8 cellular contexts compared by ENCODE assay signal in genomic region chr20:47258745-47259695, GRCh38.
DNase-seq lines count a peak whose midpoint lies in the region; ATAC-seq, FAIRE-seq and TF ChIP-seq lines count a peak whose summit lies in the region.

No MANE protein-coding gene starts in this region.

- peaks cover 17 to 76% (median 51%) of the 10 kb centered on the region in 6 donors for H3K4me1 ChIP-seq in spleen
- H3K4me1 ChIP-seq in SK-N-SH (ENCODE audit: control insufficient read depth in 1 of 2, insufficient read depth in 2 of 2, low read depth in 1 of 2, low read length in 1 of 2) = peaks cover 6 to 21% of the 10 kb centered on the region in 2 experiments; a peak in 3 of 4 replicates

- no peak for DNase-seq in CD14-positive monocyte (ENCODE audit: low spot score)
- peak; percentile 91 for DNase-seq in SW480 (ENCODE audit: low spot score)
- DNase-seq in germinal center (ENCODE audit: low spot score) = peak; percentile 16
- DNase-seq in spleen = no peak
- DNase-seq in H54 (ENCODE audit: insufficient read length, low spot score) = no peak
- no peak for DNase-seq in SK-N-SH

- H3K9me3 Mint-ChIP-seq in CD14-positive monocyte = no peaks in the 10 kb centered on the region

- peaks cover 62% of the 10 kb centered on the region for H3K79me2 ChIP-seq in SK-N-SH (ENCODE audit: insufficient read depth)

- no peak overlapping the region for H3K4me2 ChIP-seq in SK-N-SH

- peaks cover 0 to 91% (median 24%) of the 10 kb centered on the region in 6 donors for H3K36me3 ChIP-seq in spleen
- H3K36me3 ChIP-seq in SK-N-SH (replicated peaks in 1 of 2; ENCODE audit: control insufficient read depth in 1 of 2, insufficient read depth in 2 of 2, low read length in 1 of 2) = peaks cover 10 to 33% of the 10 kb centered on the region in 2 experiments

- peak overlapping the region in 6 of 7 donors; percentile 4 to 76 (median 35) for H3K27ac Mint-ChIP-seq in CD14-positive monocyte

- H3K27ac ChIP-seq in spleen (peak overlapping the region; percentile 66 to 85 (median 78)), SK-N-SH (ENCODE audit: low read depth in 2 of 2, low read length in 1 of 2) (no peak overlapping the region; a peak in 1 of 4 replicates)

- ATAC-seq in GM21423 (IDR thresholded peaks at IDR 0.05; ENCODE audit: unreplicated experiment) = peak; percentile 52
- ATAC-seq in HG03280 (IDR thresholded peaks at IDR 0.05; ENCODE audit: unreplicated experiment) = no peak

- no peak for FAIRE-seq in H54 (lab: Jason Lieb, UNC)

- no peak overlapping the region for H3K4me3 Mint-ChIP-seq in CD14-positive monocyte

- H3K27me3 ChIP-seq in spleen (replicated peaks in 1 of 7) (no peaks in the 10 kb centered on the region), SK-N-SH (ENCODE audit: insufficient read depth) (no peaks in the 10 kb centered on the region)

- H2AFZ ChIP-seq in SK-N-SH (ENCODE audit: low read depth) = no peak overlapping the region

- TF ChIP-seq POLR2A in spleen (IDR thresholded peaks at IDR 0.05) (no peak), H54 (IDR thresholded peaks at IDR 0.05; ENCODE audit: low read depth, low read length) (no peak)

- no peaks in the 10 kb centered on the region for H3K9me2 ChIP-seq in SK-N-SH

- no peak overlapping the region for H3K9ac ChIP-seq in SK-N-SH

- WGBS in spleen, 5 donors = 49 to 65% (median 53%) methylated on average over 16 of the region's 16 CpGs
- WGBS in SK-N-SH (ENCODE audit: low lambda C conversion rate) = 89% methylated on average over 16 of the region's 16 CpGs

- POLR2A ChIA-PET in SK-N-SH (lab: Yijun Ruan, JAX) = no interaction called here

- TF ChIP-seq RAD21 in SK-N-SH (IDR thresholded peaks at IDR 0.05; ENCODE audit: low read length) = no peak

- CTCF ChIA-PET in SK-N-SH (lab: Yijun Ruan, JAX) = interaction anchor here (1.4 to 4.1 kb wide), 5 partner anchors 11 to 125 kb away, joined by 3 to 19 read pairs (median 4); no protein-coding TSS in a partner anchor

- H4K20me1 ChIP-seq in SK-N-SH (ENCODE audit: insufficient read depth) = peaks cover 18% of the 10 kb centered on the region

- no peaks in the 10 kb centered on the region for H3K27me3 Mint-ChIP-seq in CD14-positive monocyte (ENCODE audit: low read depth in 3 of 3)

- H3K4me3 ChIP-seq in spleen (peak overlapping the region in 1 of 8 donors; percentile 19), SK-N-SH (ENCODE audit: low read depth in 2 of 2, low read length in 1 of 2) (no peak overlapping the region)

- H3F3A ChIP-seq in SK-N-SH (replicated peaks; ENCODE audit: insufficient read depth) = peaks cover 15% of the 10 kb centered on the region

- H3K36me3 Mint-ChIP-seq in CD14-positive monocyte = peaks cover 61 to 87% of the 10 kb centered on the region in 2 donors

- TF ChIP-seq CTCF in CD14-positive monocyte (IDR thresholded peaks at IDR 0.05) = no peak
- no peak for TF ChIP-seq CTCF in spleen (IDR thresholded peaks at IDR 0.05 in 8 of 11, conservative IDR thresholded peaks at IDR 0.05 in 3 of 11)
- no peak for TF ChIP-seq CTCF in SK-N-SH (IDR thresholded peaks at IDR 0.05)

- peaks cover 9% of the 10 kb centered on the region for H3K4me1 Mint-ChIP-seq in CD14-positive monocyte

- intact Hi-C loops in CD14-positive monocyte (cut with micrococcal nuclease) = no loop called here
- intact Hi-C loops in spleen (cut with DNase I; ENCODE audit: low total_unique reads) = no loop called here

- no peaks in the 10 kb centered on the region for H3K9me3 ChIP-seq in spleen
- H3K9me3 ChIP-seq in SK-N-SH = no peaks in the 10 kb centered on the region

- TF ChIP-seq EP300 in SK-N-SH (IDR thresholded peaks at IDR 0.05; ENCODE audit: borderline replicate concordance in 1 of 2, low read depth in 1 of 2, low read length in 1 of 2) = no peak

TF ChIP-seq in SK-N-SH, 30 proteins besides CTCF, POLR2A, EP300 and RAD21 (continues in another document):
- no peak for TF ChIP-seq NFIC (IDR thresholded peaks at IDR 0.05; ENCODE audit: borderline replicate concordance)
- TF ChIP-seq IRF3 (IDR thresholded peaks at IDR 0.05; ENCODE audit: low read depth, low read length) = no peak
- no peak for TF ChIP-seq GABPA (IDR thresholded peaks at IDR 0.05; ENCODE audit: low read depth)
- TF ChIP-seq EZH2phosphoT487 (IDR thresholded peaks at IDR 0.05; ENCODE audit: borderline replicate concordance, low read depth) = no peak
- TF ChIP-seq USF2 (IDR thresholded peaks at IDR 0.05; ENCODE audit: borderline replicate concordance, low read depth, low read length) = no peak
- TF ChIP-seq FOXJ3 (CRISPR knock-in tag; IDR thresholded peaks at IDR 0.05) = no peak
- TF ChIP-seq RXRA (IDR thresholded peaks at IDR 0.05; ENCODE audit: borderline replicate concordance, low read depth) = no peak
- TF ChIP-seq GATA2 (CRISPR knock-in tag; IDR thresholded peaks at IDR 0.05) = no peak
- TF ChIP-seq, protein P1, sequence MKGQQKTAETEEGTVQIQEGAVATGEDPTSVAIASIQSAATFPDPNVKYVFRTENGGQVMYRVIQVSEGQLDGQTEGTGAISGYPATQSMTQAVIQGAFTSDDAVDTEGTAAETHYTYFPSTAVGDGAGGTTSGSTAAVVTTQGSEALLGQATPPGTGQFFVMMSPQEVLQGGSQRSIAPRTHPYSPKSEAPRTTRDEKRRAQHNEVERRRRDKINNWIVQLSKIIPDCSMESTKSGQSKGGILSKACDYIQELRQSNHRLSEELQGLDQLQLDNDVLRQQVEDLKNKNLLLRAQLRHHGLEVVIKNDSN (IDR thresholded peaks at IDR 0.05; ENCODE audit: borderline replicate concordance, low read depth) = no peak
- TF ChIP-seq TAF1 (IDR thresholded peaks at IDR 0.05; ENCODE audit: borderline replicate concordance, low read depth, low read length) = no peak
- no peak for TF ChIP-seq SMC3 (IDR thresholded peaks at IDR 0.05; ENCODE audit: low read depth, low read length)
- TF ChIP-seq RFX5 (IDR thresholded peaks at IDR 0.05; ENCODE audit: low read length) = no peak
- no peak for TF ChIP-seq NRF1 (IDR thresholded peaks at IDR 0.05; ENCODE audit: low read depth, low read length)
- no peak for TF ChIP-seq JUND (IDR thresholded peaks at IDR 0.05)
- TF ChIP-seq REST (IDR thresholded peaks at IDR 0.05; ENCODE audit: low read depth, low read length) = no peak
- TF ChIP-seq, protein P2, sequence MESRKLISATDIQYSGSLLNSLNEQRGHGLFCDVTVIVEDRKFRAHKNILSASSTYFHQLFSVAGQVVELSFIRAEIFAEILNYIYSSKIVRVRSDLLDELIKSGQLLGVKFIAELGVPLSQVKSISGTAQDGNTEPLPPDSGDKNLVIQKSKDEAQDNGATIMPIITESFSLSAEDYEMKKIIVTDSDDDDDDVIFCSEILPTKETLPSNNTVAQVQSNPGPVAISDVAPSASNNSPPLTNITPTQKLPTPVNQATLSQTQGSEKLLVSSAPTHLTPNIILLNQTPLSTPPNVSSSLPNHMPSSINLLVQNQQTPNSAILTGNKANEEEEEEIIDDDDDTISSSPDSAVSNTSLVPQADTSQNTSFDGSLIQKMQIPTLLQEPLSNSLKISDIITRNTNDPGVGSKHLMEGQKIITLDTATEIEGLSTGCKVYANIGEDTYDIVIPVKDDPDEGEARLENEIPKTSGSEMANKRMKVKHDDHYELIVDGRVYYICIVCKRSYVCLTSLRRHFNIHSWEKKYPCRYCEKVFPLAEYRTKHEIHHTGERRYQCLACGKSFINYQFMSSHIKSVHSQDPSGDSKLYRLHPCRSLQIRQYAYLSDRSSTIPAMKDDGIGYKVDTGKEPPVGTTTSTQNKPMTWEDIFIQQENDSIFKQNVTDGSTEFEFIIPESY (IDR thresholded peaks at IDR 0.05; ENCODE audit: borderline replicate concordance, low read depth) = no peak
- TF ChIP-seq TEAD4 (IDR thresholded peaks at IDR 0.05; ENCODE audit: borderline replicate concordance, insufficient read depth) = no peak
- TF ChIP-seq POLR2AphosphoS5 (IDR thresholded peaks at IDR 0.05; ENCODE audit: low read depth, low read length) = no peak

Comparison
In these comparisons a context has a peak if more than half of its experiments do, and no peak if none do; other contexts are left out.
1. DNase-seq: peak in SW480 (single experiment) and germinal center (single experiment); none in CD14-positive monocyte (single experiment), spleen (single experiment), H54 (single experiment) and SK-N-SH (single experiment).
2. H3K27ac ChIP-seq: peak in spleen (8 of 8); none in SK-N-SH (0 of 2).